Comparison of ENCODE assay signal across 28 cellular contexts in genomic region chr3:139824864-139825263, GRCh38.
"Had no signal": no experiment of that assay in that cellular context is flagged by ENCODE, and none has a peak within 500 bp of the region (broad histone marks: within the 10 kb centered on the region; RNA-seq: fewer than 3 reads in every experiment).

No MANE protein-coding gene starts in this region.

- H3K4me1 ChIP-seq: neural progenitor cell, parathyroid adenoma, psoas muscle, right lobe of liver, stomach, thyroid gland, tibial nerve, upper lobe of left lung, vagina had no signal

- H3K27ac Mint-ChIP-seq: nephron; neural progenitor cell; progenitor cell of endocrine pancreas; stimulated activated effector memory CD8-positive, alpha-beta T cell treated with anti-CD3 and anti-CD28 coated beads, Interleukin-12 subunit alpha, Interleukin-12 subunit beta, amount 100 ng/mL, for 72 hours; stimulated activated naive B cell treated with anti-CD40 and anti-IgM and Interleukin-4, amounts not matched to agents 10 μg/mL and 1 μg/mL and 100 μg/mL, for 72 hours; stimulated activated naive CD8-positive, alpha-beta T cell treated with anti-CD3 and anti-CD28 coated beads, Interleukin-15, Interleukin-2, amounts not matched to agents 100 ng/mL and 50 ng/mL, for 24 hours had no signal

- H2AFZ ChIP-seq: neural progenitor cell, parathyroid adenoma had no signal

- H3K4me1 Mint-ChIP-seq: nephron; stimulated activated effector memory CD8-positive, alpha-beta T cell treated with anti-CD3 and anti-CD28 coated beads, Interleukin-12 subunit alpha, Interleukin-12 subunit beta, amount 100 ng/mL, for 72 hours; stimulated activated naive B cell treated with anti-CD40 and anti-IgM and Interleukin-4, amounts not matched to agents 10 μg/mL and 1 μg/mL and 100 μg/mL, for 72 hours had no signal

- ATAC-seq: psoas muscle; right cardiac atrium; right lobe of liver; stimulated activated effector memory CD8-positive, alpha-beta T cell treated with anti-CD3 and anti-CD28 coated beads, Interleukin-12 subunit alpha, Interleukin-12 subunit beta, amount 100 ng/mL, for 72 hours; stimulated activated naive B cell treated with anti-CD40 and anti-IgM and Interleukin-4, amounts not matched to agents 10 μg/mL and 1 μg/mL and 100 μg/mL, for 72 hours had no signal

- H3K36me3 Mint-ChIP-seq: neural progenitor cell; stimulated activated effector memory CD8-positive, alpha-beta T cell treated with anti-CD3 and anti-CD28 coated beads, Interleukin-12 subunit alpha, Interleukin-12 subunit beta, amount 100 ng/mL, for 72 hours; stimulated activated naive B cell treated with anti-CD40 and anti-IgM and Interleukin-4, amounts not matched to agents 10 μg/mL and 1 μg/mL and 100 μg/mL, for 72 hours had no signal

- H3K9me3 ChIP-seq: ovary, psoas muscle, right lobe of liver, sigmoid colon, stomach, thoracic aorta, thyroid gland, upper lobe of left lung, vagina had no signal

- H3K27me3 Mint-ChIP-seq: stimulated activated naive B cell treated with anti-CD40 and anti-IgM and Interleukin-4, amounts not matched to agents 10 μg/mL and 1 μg/mL and 100 μg/mL, for 72 hours; stimulated activated naive CD8-positive, alpha-beta T cell treated with anti-CD3 and anti-CD28 coated beads, Interleukin-15, Interleukin-2, amounts not matched to agents 100 ng/mL and 50 ng/mL, for 24 hours had no signal

- H3K4me3 ChIP-seq: neural progenitor cell, ovary, psoas muscle, right lobe of liver, sigmoid colon, stomach, thoracic aorta, thyroid gland, tibial nerve, upper lobe of left lung, vagina had no signal

- H3K9me3 Mint-ChIP-seq: stimulated activated naive CD8-positive, alpha-beta T cell treated with anti-CD3 and anti-CD28 coated beads, Interleukin-15, Interleukin-2, amounts not matched to agents 100 ng/mL and 50 ng/mL, for 24 hours had no signal

- H3K9ac ChIP-seq: neural progenitor cell, parathyroid adenoma had no signal

- H3K27ac ChIP-seq: neural progenitor cell, ovary, parathyroid adenoma, psoas muscle, right lobe of liver, sigmoid colon, stomach, thoracic aorta, thyroid gland, tibial nerve, upper lobe of left lung, vagina had no signal

- H3K27me3 ChIP-seq: neural progenitor cell, ovary, right lobe of liver, sigmoid colon, stomach, thyroid gland, tibial nerve, upper lobe of left lung, vagina had no signal

- FAIRE-seq: small intestine, urothelium cell line had no signal

- H3K36me3 ChIP-seq: neural progenitor cell, ovary, right lobe of liver, sigmoid colon, stomach, thoracic aorta, thyroid gland, tibial nerve, upper lobe of left lung, vagina had no signal

- H3K4me3 Mint-ChIP-seq: nephron; neural progenitor cell; stimulated activated effector memory CD8-positive, alpha-beta T cell treated with anti-CD3 and anti-CD28 coated beads, Interleukin-12 subunit alpha, Interleukin-12 subunit beta, amount 100 ng/mL, for 72 hours; stimulated activated naive B cell treated with anti-CD40 and anti-IgM and Interleukin-4, amounts not matched to agents 10 μg/mL and 1 μg/mL and 100 μg/mL, for 72 hours; stimulated activated naive CD8-positive, alpha-beta T cell treated with anti-CD3 and anti-CD28 coated beads, Interleukin-15, Interleukin-2, amounts not matched to agents 100 ng/mL and 50 ng/mL, for 24 hours had no signal

- H3K4me2 ChIP-seq: neural progenitor cell had no signal

- DNase-seq: occipital lobe; ovary; posterior cingulate gyrus; psoas muscle; right cardiac atrium; right lobe of liver; sigmoid colon; small intestine; stimulated activated CD4-positive, alpha-beta T cell treated with anti-CD3 and anti-CD28 coated beads, Interleukin-15, amount 100 ng/mL, for 24 hours; stimulated activated CD4-positive, alpha-beta T cell treated with anti-CD3 and anti-CD28 coated beads, Interleukin-2, amount 100 ng/mL, for 24 hours; stimulated activated CD4-positive, alpha-beta T cell treated with anti-CD3 and anti-CD28 coated beads, Interleukin-2, amount 100 ng/mL, for 48 hours; stimulated activated CD4-positive, alpha-beta T cell treated with anti-CD3 and anti-CD28 coated beads, Interleukin-4, amount 100 ng/mL, for 24 hours; stimulated activated naive B cell treated with anti-CD40 and anti-IgM and Interleukin-4, amounts not matched to agents 10 μg/mL and 1 μg/mL and 100 μg/mL, for 72 hours; stimulated activated naive CD4-positive, alpha-beta T cell treated with Interleukin-2 at 50 U/mL for 16 hours; stomach; thyroid gland; trophoblast cell; upper lobe of left lung had no signal

- H3K79me2 ChIP-seq: parathyroid adenoma had no signal
